1 cellular context compared by ENCODE assay signal in the genomic region with DNA sequence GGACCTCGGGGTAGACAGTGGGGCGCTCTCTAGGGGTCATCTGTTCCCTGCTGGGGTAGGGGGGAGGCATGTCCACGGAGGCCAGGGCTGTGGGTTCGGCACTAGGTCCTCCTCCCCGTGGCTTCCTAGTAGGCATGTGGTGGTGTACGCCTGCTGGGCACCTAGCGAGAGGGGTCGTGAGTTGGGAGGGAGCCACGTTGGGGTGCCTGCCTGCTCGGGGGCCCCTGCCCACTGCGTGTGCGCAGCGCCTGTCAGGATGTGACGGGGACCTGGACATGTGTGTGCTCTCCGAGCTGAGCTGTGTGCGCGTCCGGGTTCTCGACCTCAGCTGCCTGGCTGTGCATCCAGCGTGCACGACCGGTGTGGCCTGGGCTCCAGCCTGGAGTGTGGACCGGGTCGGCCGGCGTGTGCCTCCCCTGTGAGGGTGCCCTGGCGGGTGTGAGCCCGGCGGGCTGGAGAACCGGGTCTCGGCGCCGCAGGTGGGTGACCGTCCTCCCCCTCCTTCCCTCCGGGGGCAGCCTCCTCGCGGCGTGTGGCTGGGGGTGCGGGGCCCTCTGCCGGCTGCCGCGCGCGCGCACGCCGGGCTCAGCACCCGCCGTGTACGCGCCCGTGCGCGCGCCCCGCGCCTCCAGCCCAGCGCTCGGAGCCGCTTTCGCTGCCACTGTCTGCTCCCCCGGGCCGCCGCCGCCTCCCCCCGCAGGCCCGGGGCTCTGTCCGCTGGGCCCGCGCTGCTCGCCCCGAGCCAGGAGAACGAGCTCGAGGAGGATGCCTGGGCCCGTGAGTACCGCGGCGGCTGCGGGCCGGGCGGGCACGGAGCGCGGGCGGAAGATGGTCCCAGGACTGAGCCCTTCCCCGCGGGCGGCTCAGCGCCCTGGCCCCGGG.
TF ChIP-seq lines count a peak whose summit lies in the region.

A gene with protein sequence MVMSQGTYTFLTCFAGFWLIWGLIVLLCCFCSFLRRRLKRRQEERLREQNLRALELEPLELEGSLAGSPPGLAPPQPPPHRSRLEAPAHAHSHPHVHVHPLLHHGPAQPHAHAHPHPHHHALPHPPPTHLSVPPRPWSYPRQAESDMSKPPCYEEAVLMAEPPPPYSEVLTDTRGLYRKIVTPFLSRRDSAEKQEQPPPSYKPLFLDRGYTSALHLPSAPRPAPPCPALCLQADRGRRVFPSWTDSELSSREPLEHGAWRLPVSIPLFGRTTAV (plus strand): TSS at position 631 of the 882 bp plus-strand sequence. CDS start 8,254 bp downstream, outside the sequence.

TF ChIP-seq in WTC11, 78 proteins besides CTCF, POLR2A, EP300 and RAD21 (continued from another document):
- TF ChIP-seq CBFB (CRISPR knock-in tag; IDR thresholded peaks at IDR 0.05; ENCODE audit: low read depth) (no peak), MYBL2 (CRISPR knock-in tag; IDR thresholded peaks at IDR 0.05) (no peak), FOXK1 (CRISPR knock-in tag; IDR thresholded peaks at IDR 0.05) (no peak), TEAD1 (CRISPR knock-in tag; IDR thresholded peaks at IDR 0.05) (peak; percentile 5; the same call in 1 of the 2 replicates), SP1 (CRISPR knock-in tag; conservative IDR thresholded peaks at IDR 0.05) (no peak), ZNF416 (CRISPR knock-in tag; IDR thresholded peaks at IDR 0.05) (0 out of 2 replicates have a peak, but pooled peaks have one; percentile 12), ZNF263 (CRISPR knock-in tag; IDR thresholded peaks at IDR 0.05; ENCODE audit: low read depth) (no peak), NR3C1 (CRISPR knock-in tag; conservative IDR thresholded peaks at IDR 0.05; ENCODE audit: low read depth) (no peak), NFATC4 (CRISPR knock-in tag; IDR thresholded peaks at IDR 0.05) (0 out of 2 replicates have a peak, but pooled peaks have one; percentile 33)
- TF ChIP-seq, protein P1, sequence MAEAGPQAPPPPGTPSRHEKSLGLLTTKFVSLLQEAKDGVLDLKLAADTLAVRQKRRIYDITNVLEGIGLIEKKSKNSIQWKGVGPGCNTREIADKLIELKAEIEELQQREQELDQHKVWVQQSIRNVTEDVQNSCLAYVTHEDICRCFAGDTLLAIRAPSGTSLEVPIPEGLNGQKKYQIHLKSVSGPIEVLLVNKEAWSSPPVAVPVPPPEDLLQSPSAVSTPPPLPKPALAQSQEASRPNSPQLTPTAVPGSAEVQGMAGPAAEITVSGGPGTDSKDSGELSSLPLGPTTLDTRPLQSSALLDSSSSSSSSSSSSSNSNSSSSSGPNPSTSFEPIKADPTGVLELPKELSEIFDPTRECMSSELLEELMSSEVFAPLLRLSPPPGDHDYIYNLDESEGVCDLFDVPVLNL (CRISPR knock-in tag; IDR thresholded peaks at IDR 0.05; ENCODE audit: borderline replicate concordance, low read depth) = no peak
- TF ChIP-seq, protein P2, sequence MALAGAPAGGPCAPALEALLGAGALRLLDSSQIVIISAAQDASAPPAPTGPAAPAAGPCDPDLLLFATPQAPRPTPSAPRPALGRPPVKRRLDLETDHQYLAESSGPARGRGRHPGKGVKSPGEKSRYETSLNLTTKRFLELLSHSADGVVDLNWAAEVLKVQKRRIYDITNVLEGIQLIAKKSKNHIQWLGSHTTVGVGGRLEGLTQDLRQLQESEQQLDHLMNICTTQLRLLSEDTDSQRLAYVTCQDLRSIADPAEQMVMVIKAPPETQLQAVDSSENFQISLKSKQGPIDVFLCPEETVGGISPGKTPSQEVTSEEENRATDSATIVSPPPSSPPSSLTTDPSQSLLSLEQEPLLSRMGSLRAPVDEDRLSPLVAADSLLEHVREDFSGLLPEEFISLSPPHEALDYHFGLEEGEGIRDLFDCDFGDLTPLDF (CRISPR knock-in tag; IDR thresholded peaks at IDR 0.05) = no peak
- TF ChIP-seq, protein P3, sequence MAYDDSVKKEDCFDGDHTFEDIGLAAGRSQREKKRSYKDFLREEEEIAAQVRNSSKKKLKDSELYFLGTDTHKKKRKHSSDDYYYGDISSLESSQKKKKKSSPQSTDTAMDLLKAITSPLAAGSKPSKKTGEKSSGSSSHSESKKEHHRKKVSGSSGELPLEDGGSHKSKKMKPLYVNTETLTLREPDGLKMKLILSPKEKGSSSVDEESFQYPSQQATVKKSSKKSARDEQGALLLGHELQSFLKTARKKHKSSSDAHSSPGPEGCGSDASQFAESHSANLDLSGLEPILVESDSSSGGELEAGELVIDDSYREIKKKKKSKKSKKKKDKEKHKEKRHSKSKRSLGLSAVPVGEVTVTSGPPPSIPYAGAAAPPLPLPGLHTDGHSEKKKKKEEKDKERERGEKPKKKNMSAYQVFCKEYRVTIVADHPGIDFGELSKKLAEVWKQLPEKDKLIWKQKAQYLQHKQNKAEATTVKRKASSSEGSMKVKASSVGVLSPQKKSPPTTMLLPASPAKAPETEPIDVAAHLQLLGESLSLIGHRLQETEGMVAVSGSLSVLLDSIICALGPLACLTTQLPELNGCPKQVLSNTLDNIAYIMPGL (CRISPR knock-in tag; IDR thresholded peaks at IDR 0.05) = no peak
- TF ChIP-seq, protein P4, sequence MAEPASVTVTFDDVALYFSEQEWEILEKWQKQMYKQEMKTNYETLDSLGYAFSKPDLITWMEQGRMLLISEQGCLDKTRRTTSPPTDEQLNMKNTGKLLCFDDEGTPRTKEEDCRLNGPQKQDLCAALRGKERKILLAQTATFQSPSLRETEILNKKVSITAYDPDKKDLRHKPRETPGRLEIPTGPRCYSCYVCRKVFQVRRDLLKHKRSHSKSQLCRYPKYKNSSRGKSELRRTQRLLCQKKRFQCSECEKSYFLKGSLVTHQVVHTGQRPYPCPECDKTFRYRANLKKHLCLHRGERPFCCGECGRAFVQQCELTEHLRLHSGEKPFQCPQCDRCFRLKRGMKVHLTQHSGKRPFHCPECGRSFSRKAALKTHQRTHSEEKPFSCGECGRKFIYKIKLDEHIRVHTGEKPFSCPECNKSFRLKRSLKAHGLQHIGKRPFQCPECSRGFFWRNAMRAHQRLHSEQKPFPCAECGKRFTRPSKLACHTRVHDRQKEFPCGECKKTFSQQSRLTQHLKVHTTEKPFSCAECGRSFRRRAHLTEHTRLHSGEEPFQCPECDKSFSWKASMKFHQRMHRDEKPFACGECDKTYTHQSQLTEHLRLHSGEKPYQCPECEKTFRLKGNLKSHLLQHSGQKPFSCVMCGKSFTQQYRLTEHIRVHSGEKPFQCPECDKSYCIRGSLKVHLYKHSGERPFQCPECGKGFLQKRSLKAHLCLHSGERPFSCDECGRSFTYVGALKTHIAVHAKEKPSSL (CRISPR knock-in tag; conservative IDR thresholded peaks at IDR 0.05) = 0 out of 2 replicates have a peak, but pooled peaks have one; percentile 49
